ENCODE assay signal across 30 cellular contexts in genomic region chr1:218429301-218429700, GRCh38.
"Had no signal": no experiment of that assay in that cellular context is flagged by ENCODE, and none has a peak within 500 bp of the region (broad histone marks: within the 10 kb centered on the region; RNA-seq: fewer than 3 reads in every experiment).

No MANE protein-coding gene starts in this region.

- H2AFZ ChIP-seq: neural progenitor cell had no signal

- H3K9me3 ChIP-seq: left ventricle myocardium inferior, neutrophil, ovary, right atrium auricular region, right lobe of liver, stomach, testis, thyroid gland, transverse colon, upper lobe of left lung, vagina had no signal

- H3K4me3 ChIP-seq: left ventricle myocardium inferior, lung, neural progenitor cell, ovary, right atrium auricular region, right lobe of liver, skin epidermis, stomach, testis, thyroid gland, transverse colon, upper lobe of left lung, vagina had no signal

- H3K27me3 ChIP-seq: neural progenitor cell, neutrophil, ovary, right atrium auricular region, right lobe of liver, stomach, testis, thyroid gland, transverse colon, upper lobe of left lung, vagina had no signal

- H3K27me3 Mint-ChIP-seq: progenitor cell of endocrine pancreas had no signal

- H3K36me3 Mint-ChIP-seq: immature natural killer cell; naive B cell; natural killer cell; neural progenitor cell; stimulated activated naive B cell treated with anti-CD40 and anti-IgM and Interleukin-4, amounts not matched to agents 10 μg/mL and 1 μg/mL and 100 μg/mL, for 72 hours had no signal

- DNase-seq: hypothalamus; immature natural killer cell; islet precursor cell; left ventricle myocardium inferior; mesendoderm; naive B cell; natural killer cell; nephron progenitor cell; occipital lobe; ovary; right lobe of liver; stimulated activated CD4-positive, alpha-beta T cell treated with anti-CD3 and anti-CD28 coated beads, Interleukin-12 subunit alpha, Interleukin-12 subunit beta, amount 100 ng/mL, for 4 hours; stimulated activated CD4-positive, alpha-beta T cell treated with anti-CD3 and anti-CD28 coated beads, Interleukin-15, amount 100 ng/mL, for 24 hours; stimulated activated CD4-positive, alpha-beta T cell treated with anti-CD3 and anti-CD28 coated beads, Interleukin-2, amount 100 ng/mL, for 24 hours; stimulated activated CD4-positive, alpha-beta T cell treated with anti-CD3 and anti-CD28 coated beads, Interleukin-4, amount 100 ng/mL, for 1 hour; stimulated activated naive B cell treated with anti-CD40 and anti-IgM and Interleukin-4, amounts not matched to agents 10 μg/mL and 1 μg/mL and 100 μg/mL, for 72 hours; stimulated activated naive CD8-positive, alpha-beta T cell treated with anti-CD3 and anti-CD28 coated beads, Interleukin-15, Interleukin-2, amounts not matched to agents 100 U/mL and 50 U/mL, for 24 hours; stomach; testis; thyroid gland; transverse colon; upper lobe of left lung had no signal

- H3K4me3 Mint-ChIP-seq: immature natural killer cell; mesothelial cell of epicardium; naive B cell; natural killer cell; nephron progenitor cell; neural progenitor cell; stimulated activated naive B cell treated with anti-CD40 and anti-IgM and Interleukin-4, amounts not matched to agents 10 μg/mL and 1 μg/mL and 100 μg/mL, for 72 hours had no signal

- H3K27ac ChIP-seq: left ventricle myocardium inferior, neural progenitor cell, neutrophil, ovary, right atrium auricular region, right lobe of liver, skin epidermis, stomach, testis, thyroid gland, transverse colon, upper lobe of left lung, vagina had no signal

- H3K4me1 Mint-ChIP-seq: immature natural killer cell; natural killer cell; stimulated activated naive B cell treated with anti-CD40 and anti-IgM and Interleukin-4, amounts not matched to agents 10 μg/mL and 1 μg/mL and 100 μg/mL, for 72 hours had no signal

- ATAC-seq: natural killer cell; right lobe of liver; stimulated activated naive B cell treated with anti-CD40 and anti-IgM and Interleukin-4, amounts not matched to agents 10 μg/mL and 1 μg/mL and 100 μg/mL, for 72 hours; stimulated activated naive CD8-positive, alpha-beta T cell treated with anti-CD3 and anti-CD28 coated beads, Interleukin-15, Interleukin-2, amounts not matched to agents 100 U/mL and 50 U/mL, for 24 hours had no signal

- H3K4me1 ChIP-seq: stomach, testis, thyroid gland, transverse colon, vagina had no signal

- H3K27ac Mint-ChIP-seq: immature natural killer cell; mesothelial cell of epicardium; naive B cell; natural killer cell; nephron progenitor cell; neural progenitor cell; progenitor cell of endocrine pancreas; stimulated activated naive B cell treated with anti-CD40 and anti-IgM and Interleukin-4, amounts not matched to agents 10 μg/mL and 1 μg/mL and 100 μg/mL, for 72 hours had no signal

- H3K36me3 ChIP-seq: left ventricle myocardium inferior, neural progenitor cell, neutrophil, ovary, right atrium auricular region, right lobe of liver, stomach, thyroid gland, transverse colon, upper lobe of left lung, vagina had no signal

- H3K9me3 Mint-ChIP-seq: mesothelial cell of epicardium; naive B cell; nephron progenitor cell; stimulated activated naive B cell treated with anti-CD40 and anti-IgM and Interleukin-4, amounts not matched to agents 10 μg/mL and 1 μg/mL and 100 μg/mL, for 72 hours had no signal

- H3K4me2 ChIP-seq: neural progenitor cell had no signal

- H3K9ac ChIP-seq: neural progenitor cell had no signal
